ENCODE assay signal across 1 cellular context in genomic region chr9:78239506-78239905, GRCh38.
TF ChIP-seq lines count a peak whose summit lies in the region.

No MANE protein-coding gene starts in this region.

TF ChIP-seq in GM12878, 131 proteins besides CTCF, POLR2A, EP300 and RAD21 (continued from another document):
- TF ChIP-seq FOXM1 (IDR thresholded peaks at IDR 0.05; ENCODE audit: low read depth, low read length) (no peak), POLR2AphosphoS2 (IDR thresholded peaks at IDR 0.05; ENCODE audit: low read depth, low read length) (no peak), BCL11A (IDR thresholded peaks at IDR 0.05; ENCODE audit: low read depth, low read length) (no peak), ZNF622 (IDR thresholded peaks at IDR 0.05) (no peak), NFYA (IDR thresholded peaks at IDR 0.05; ENCODE audit: borderline replicate concordance, low read depth, low read length) (no peak), POU2F2 (IDR thresholded peaks at IDR 0.05; ENCODE audit: borderline replicate concordance, low read depth, low read length) (no peak), HDAC6 (IDR thresholded peaks at IDR 0.05; ENCODE audit: unreplicated experiment) (no peak), POLR2AphosphoS5 (IDR thresholded peaks at IDR 0.05; ENCODE audit: low read length) (no peak), ESRRA (IDR thresholded peaks at IDR 0.05; ENCODE audit: low read length) (no peak)
- TF ChIP-seq, protein P1, sequence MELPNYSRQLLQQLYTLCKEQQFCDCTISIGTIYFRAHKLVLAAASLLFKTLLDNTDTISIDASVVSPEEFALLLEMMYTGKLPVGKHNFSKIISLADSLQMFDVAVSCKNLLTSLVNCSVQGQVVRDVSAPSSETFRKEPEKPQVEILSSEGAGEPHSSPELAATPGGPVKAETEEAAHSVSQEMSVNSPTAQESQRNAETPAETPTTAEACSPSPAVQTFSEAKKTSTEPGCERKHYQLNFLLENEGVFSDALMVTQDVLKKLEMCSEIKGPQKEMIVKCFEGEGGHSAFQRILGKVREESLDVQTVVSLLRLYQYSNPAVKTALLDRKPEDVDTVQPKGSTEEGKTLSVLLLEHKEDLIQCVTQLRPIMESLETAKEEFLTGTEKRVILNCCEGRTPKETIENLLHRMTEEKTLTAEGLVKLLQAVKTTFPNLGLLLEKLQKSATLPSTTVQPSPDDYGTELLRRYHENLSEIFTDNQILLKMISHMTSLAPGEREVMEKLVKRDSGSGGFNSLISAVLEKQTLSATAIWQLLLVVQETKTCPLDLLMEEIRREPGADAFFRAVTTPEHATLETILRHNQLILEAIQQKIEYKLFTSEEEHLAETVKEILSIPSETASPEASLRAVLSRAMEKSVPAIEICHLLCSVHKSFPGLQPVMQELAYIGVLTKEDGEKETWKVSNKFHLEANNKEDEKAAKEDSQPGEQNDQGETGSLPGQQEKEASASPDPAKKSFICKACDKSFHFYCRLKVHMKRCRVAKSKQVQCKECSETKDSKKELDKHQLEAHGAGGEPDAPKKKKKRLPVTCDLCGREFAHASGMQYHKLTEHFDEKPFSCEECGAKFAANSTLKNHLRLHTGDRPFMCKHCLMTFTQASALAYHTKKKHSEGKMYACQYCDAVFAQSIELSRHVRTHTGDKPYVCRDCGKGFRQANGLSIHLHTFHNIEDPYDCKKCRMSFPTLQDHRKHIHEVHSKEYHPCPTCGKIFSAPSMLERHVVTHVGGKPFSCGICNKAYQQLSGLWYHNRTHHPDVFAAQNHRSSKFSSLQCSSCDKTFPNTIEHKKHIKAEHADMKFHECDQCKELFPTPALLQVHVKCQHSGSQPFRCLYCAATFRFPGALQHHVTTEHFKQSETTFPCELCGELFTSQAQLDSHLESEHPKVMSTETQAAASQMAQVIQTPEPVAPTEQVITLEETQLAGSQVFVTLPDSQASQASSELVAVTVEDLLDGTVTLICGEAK (IDR thresholded peaks at IDR 0.05; ENCODE audit: borderline replicate concordance): no peak
- TF ChIP-seq, protein P2, sequence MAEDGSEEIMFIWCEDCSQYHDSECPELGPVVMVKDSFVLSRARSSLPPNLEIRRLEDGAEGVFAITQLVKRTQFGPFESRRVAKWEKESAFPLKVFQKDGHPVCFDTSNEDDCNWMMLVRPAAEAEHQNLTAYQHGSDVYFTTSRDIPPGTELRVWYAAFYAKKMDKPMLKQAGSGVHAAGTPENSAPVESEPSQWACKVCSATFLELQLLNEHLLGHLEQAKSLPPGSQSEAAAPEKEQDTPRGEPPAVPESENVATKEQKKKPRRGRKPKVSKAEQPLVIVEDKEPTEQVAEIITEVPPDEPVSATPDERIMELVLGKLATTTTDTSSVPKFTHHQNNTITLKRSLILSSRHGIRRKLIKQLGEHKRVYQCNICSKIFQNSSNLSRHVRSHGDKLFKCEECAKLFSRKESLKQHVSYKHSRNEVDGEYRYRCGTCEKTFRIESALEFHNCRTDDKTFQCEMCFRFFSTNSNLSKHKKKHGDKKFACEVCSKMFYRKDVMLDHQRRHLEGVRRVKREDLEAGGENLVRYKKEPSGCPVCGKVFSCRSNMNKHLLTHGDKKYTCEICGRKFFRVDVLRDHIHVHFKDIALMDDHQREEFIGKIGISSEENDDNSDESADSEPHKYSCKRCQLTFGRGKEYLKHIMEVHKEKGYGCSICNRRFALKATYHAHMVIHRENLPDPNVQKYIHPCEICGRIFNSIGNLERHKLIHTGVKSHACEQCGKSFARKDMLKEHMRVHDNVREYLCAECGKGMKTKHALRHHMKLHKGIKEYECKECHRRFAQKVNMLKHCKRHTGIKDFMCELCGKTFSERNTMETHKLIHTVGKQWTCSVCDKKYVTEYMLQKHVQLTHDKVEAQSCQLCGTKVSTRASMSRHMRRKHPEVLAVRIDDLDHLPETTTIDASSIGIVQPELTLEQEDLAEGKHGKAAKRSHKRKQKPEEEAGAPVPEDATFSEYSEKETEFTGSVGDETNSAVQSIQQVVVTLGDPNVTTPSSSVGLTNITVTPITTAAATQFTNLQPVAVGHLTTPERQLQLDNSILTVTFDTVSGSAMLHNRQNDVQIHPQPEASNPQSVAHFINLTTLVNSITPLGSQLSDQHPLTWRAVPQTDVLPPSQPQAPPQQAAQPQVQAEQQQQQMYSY (CRISPR knock-in tag; IDR thresholded peaks at IDR 0.05): no peak
- TF ChIP-seq, protein P3, sequence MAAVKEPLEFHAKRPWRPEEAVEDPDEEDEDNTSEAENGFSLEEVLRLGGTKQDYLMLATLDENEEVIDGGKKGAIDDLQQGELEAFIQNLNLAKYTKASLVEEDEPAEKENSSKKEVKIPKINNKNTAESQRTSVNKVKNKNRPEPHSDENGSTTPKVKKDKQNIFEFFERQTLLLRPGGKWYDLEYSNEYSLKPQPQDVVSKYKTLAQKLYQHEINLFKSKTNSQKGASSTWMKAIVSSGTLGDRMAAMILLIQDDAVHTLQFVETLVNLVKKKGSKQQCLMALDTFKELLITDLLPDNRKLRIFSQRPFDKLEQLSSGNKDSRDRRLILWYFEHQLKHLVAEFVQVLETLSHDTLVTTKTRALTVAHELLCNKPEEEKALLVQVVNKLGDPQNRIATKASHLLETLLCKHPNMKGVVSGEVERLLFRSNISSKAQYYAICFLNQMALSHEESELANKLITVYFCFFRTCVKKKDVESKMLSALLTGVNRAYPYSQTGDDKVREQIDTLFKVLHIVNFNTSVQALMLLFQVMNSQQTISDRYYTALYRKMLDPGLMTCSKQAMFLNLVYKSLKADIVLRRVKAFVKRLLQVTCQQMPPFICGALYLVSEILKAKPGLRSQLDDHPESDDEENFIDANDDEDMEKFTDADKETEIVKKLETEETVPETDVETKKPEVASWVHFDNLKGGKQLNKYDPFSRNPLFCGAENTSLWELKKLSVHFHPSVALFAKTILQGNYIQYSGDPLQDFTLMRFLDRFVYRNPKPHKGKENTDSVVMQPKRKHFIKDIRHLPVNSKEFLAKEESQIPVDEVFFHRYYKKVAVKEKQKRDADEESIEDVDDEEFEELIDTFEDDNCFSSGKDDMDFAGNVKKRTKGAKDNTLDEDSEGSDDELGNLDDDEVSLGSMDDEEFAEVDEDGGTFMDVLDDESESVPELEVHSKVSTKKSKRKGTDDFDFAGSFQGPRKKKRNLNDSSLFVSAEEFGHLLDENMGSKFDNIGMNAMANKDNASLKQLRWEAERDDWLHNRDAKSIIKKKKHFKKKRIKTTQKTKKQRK (IDR thresholded peaks at IDR 0.05; ENCODE audit: low read depth, low read length): no peak
